ENCODE assay signal across 28 cellular contexts in genomic region chrX:10600479-10600878, GRCh38. TPM values are rescaled to one million over a fixed set of nuclear protein-coding genes. Genes with fewer than 3 reads are reported as not detected.
"Had no signal": no experiment of that assay in that cellular context is flagged by ENCODE, and none has a peak within 500 bp of the region (broad histone marks: within the 10 kb centered on the region; RNA-seq: fewer than 3 reads in every experiment).

No MANE protein-coding gene starts in this region.

- H3K27me3 Mint-ChIP-seq: activated naive CD4-positive, alpha-beta T cell treated with anti-CD3 and anti-CD28 coated beads, Interleukin-2, amount 50 U/mL, for 24 hours; central memory CD8-positive, alpha-beta T cell had no signal

- H3K27me3 ChIP-seq: ascending aorta, Peyer's patch, SJCRH30 had no signal

- H3K9ac ChIP-seq: SK-N-SH had no signal

- H3K4me1 Mint-ChIP-seq: activated naive CD4-positive, alpha-beta T cell treated with anti-CD3 and anti-CD28 coated beads, Interleukin-2, amount 50 U/mL, for 24 hours; central memory CD8-positive, alpha-beta T cell had no signal

- H3K4me3 ChIP-seq: ascending aorta, Peyer's patch, SJCRH30 had no signal

- DNase-seq: activated CD4-positive, alpha-beta T cell treated with anti-CD3 and anti-CD28 coated beads for 48 hours; activated CD4-positive, alpha-beta T cell treated with anti-CD3 and anti-CD28 coated beads, Interleukin-2, amount 50 U/mL, for 4 hours; activated CD4-positive, CD25-positive, alpha-beta regulatory T cell treated with anti-CD3 and anti-CD28 coated beads, Interleukin-2, amount 50 U/mL, for 72 hours; activated CD8-positive, alpha-beta memory T cell treated with anti-CD3 and anti-CD28 coated beads, Interleukin-2, amount 50 U/mL, for 48 hours; activated CD8-positive, alpha-beta T cell treated with anti-CD3 and anti-CD28 coated beads, Interleukin-2, amount 10 ng/mL, durations not matched to agents 7 days and 5 days; activated effector memory CD4-positive, alpha-beta T cell treated with Interleukin-2 at 50 U/mL for 16 hours; activated naive CD4-positive, alpha-beta T cell; activated T-cell treated with anti-CD3 and anti-CD28 coated beads, Interleukin-2, amount 50 U/mL, for 1 hour; Kasumi-1; KBM-7; NCI-H1105 treated with DMSO at 0.1 percent for 48 hours; NCI-H146; NCI-H187 treated with DMSO at 0.1 percent for 48 hours; NCI-H2171 treated with DMSO at 0.1 percent for 48 hours; NCI-H226; NCI-H526; Peyer's patch; Right ventricle myocardium superior; SJCRH30; SK-N-SH; T-helper 1 cell; WERI-Rb-1 had no signal

- H3K27ac ChIP-seq: ascending aorta, Peyer's patch, RWPE1, SJCRH30, WERI-Rb-1 had no signal

- H3K9me3 Mint-ChIP-seq: activated naive CD4-positive, alpha-beta T cell treated with anti-CD3 and anti-CD28 coated beads, Interleukin-2, amount 50 U/mL, for 24 hours; activated T-helper 1 cell treated with anti-CD3 and anti-CD28 coated beads, Interleukin-12 subunit alpha, Interleukin-12 subunit beta, Interleukin-2, Interleukin-4 antibody, amounts not matched to agents 30 ng/mL and 10 ng/mL and 1 ng/mL, durations not matched to agents 14 hours and 24 hours and 36 hours; central memory CD8-positive, alpha-beta T cell had no signal

- H3K4me3 Mint-ChIP-seq: activated CD8-positive, alpha-beta T cell treated with anti-CD3 and anti-CD28 coated beads, Interleukin-2, amount 10 ng/mL, durations not matched to agents 7 days and 5 days; activated naive CD4-positive, alpha-beta T cell treated with anti-CD3 and anti-CD28 coated beads, Interleukin-2, amount 50 U/mL, for 24 hours; activated T-helper 1 cell treated with anti-CD3 and anti-CD28 coated beads, Interleukin-12 subunit alpha, Interleukin-12 subunit beta, Interleukin-2, Interleukin-4 antibody, amounts not matched to agents 30 ng/mL and 10 ng/mL and 1 ng/mL, durations not matched to agents 14 hours and 24 hours and 36 hours; brain; central memory CD8-positive, alpha-beta T cell had no signal

- H3K4me1 ChIP-seq: ascending aorta, Peyer's patch had no signal

- H3K36me3 Mint-ChIP-seq: activated naive CD4-positive, alpha-beta T cell treated with anti-CD3 and anti-CD28 coated beads, Interleukin-2, amount 50 U/mL, for 24 hours had no signal

- H3K36me3 ChIP-seq: ascending aorta, Peyer's patch, WERI-Rb-1 had no signal

- H3K27ac Mint-ChIP-seq: activated CD8-positive, alpha-beta T cell treated with anti-CD3 and anti-CD28 coated beads, Interleukin-2, amount 10 ng/mL, durations not matched to agents 7 days and 5 days; activated naive CD4-positive, alpha-beta T cell treated with anti-CD3 and anti-CD28 coated beads, Interleukin-2, amount 50 U/mL, for 24 hours; activated T-helper 1 cell treated with anti-CD3 and anti-CD28 coated beads, Interleukin-12 subunit alpha, Interleukin-12 subunit beta, Interleukin-2, Interleukin-4 antibody, amounts not matched to agents 30 ng/mL and 10 ng/mL and 1 ng/mL, durations not matched to agents 14 hours and 24 hours and 36 hours; brain had no signal

- H3K9me3 ChIP-seq: ascending aorta, Peyer's patch, SJCRH30, SK-N-SH had no signal

- ATAC-seq: activated CD8-positive, alpha-beta T cell treated with anti-CD3 and anti-CD28 coated beads, Interleukin-2, amount 10 ng/mL, durations not matched to agents 7 days and 5 days had no signal

RNA-seq across cellular contexts. Expression of gene MID1, which starts 19.9 kb away (rescaled TPM):
- total RNA-seq: activated T-helper 1 cell treated with anti-CD3 and anti-CD28 coated beads, Interleukin-12 subunit alpha, Interleukin-12 subunit beta, Interleukin-2, Interleukin-4 antibody, amounts not matched to agents 30 ng/mL and 10 ng/mL and 1 ng/mL, durations not matched to agents 14 hours and 24 hours and 36 hours had no signal
